ENCODE assay signal across 1 cellular context in genomic region chr6:5122504-5123112, GRCh38.
TF ChIP-seq lines count a peak whose summit lies in the region.

No MANE protein-coding gene starts in this region.

TF ChIP-seq in WTC11, 78 proteins besides CTCF, POLR2A, EP300 and RAD21 (continued from another document):
- TF ChIP-seq ATF2 (CRISPR knock-in tag; IDR thresholded peaks at IDR 0.05; ENCODE audit: borderline replicate concordance, low read depth): no peak
